ENCODE assay signal across 20 cellular contexts in genomic region chr7:155682484-155682883, GRCh38. TPM values are rescaled to one million over a fixed set of nuclear protein-coding genes. Genes with fewer than 3 reads are reported as not detected.
DNase-seq lines count a peak whose midpoint lies in the region; ATAC-seq and TF ChIP-seq lines count a peak whose summit lies in the region.
"Had no signal": no experiment of that assay in that cellular context is flagged by ENCODE, and none has a peak within 500 bp of the region (broad histone marks: within the 10 kb centered on the region; RNA-seq: fewer than 3 reads in every experiment).

No MANE protein-coding gene starts in this region.

- ATAC-seq in left colon (peak; percentile 40), GM21786 (IDR thresholded peaks at IDR 0.05; ENCODE audit: unreplicated experiment) (no peak)
- no peak for ATAC-seq in activated T-helper 17 cell treated with anti-CD3 and anti-CD28 coated beads, Interleukin-2, amount 50 U/mL, for 72 hours (replicated peaks)

- H3K36me3 ChIP-seq in WERI-Rb-1 (peaks cover 39% of the 10 kb centered on the region), breast epithelium (peaks cover 3% of the 10 kb centered on the region)

- peaks cover 69% of the 10 kb centered on the region for H3K36me3 Mint-ChIP-seq in nephron progenitor cell (ENCODE audit: low read depth)
- H3K36me3 Mint-ChIP-seq in activated T-helper 17 cell treated with anti-CD3 and anti-CD28 coated beads, Interleukin-2, amount 50 U/mL, for 72 hours (ENCODE audit: low read depth) = peaks cover 88% of the 10 kb centered on the region

- TF ChIP-seq CTCF in WERI-Rb-1 (IDR thresholded peaks at IDR 0.05; ENCODE audit: low read depth, low read length) (no peak), nephron progenitor cell (IDR thresholded peaks at IDR 0.05) (no peak), breast epithelium (IDR thresholded peaks at IDR 0.05) (no peak)

- H3K27ac Mint-ChIP-seq in nephron progenitor cell = peak overlapping the region; percentile 67
- no peak overlapping the region for H3K27ac Mint-ChIP-seq in activated T-helper 17 cell treated with anti-CD3 and anti-CD28 coated beads, Interleukin-2, amount 50 U/mL, for 72 hours

- no peaks in the 10 kb centered on the region for H3K4me1 ChIP-seq in breast epithelium

- H3K27ac ChIP-seq in WERI-Rb-1 = peak overlapping the region; percentile 84
- H3K27ac ChIP-seq in breast epithelium = no peak overlapping the region
- H3K27ac ChIP-seq: KMS-11, PC-9, RWPE1 had no signal

- peak; percentile 36 for DNase-seq in HuH-7 (ENCODE audit: low spot score)
- DNase-seq in WERI-Rb-1 = no peak
- no peak for DNase-seq in left colon
- no peak for DNase-seq in nephron progenitor cell
- DNase-seq in Kasumi-1 (lab: John Stamatoyannopoulos, UW) = no peak
- no peak for DNase-seq in breast epithelium (ENCODE audit: low spot score in 2 of 2)
- DNase-seq: C1 segment of cervical spinal cord; CD8-positive, alpha-beta memory T cell; DMS79; NCI-H1417 treated with DMSO at 0.1 percent for 48 hours; NCI-H187 treated with DMSO at 0.1 percent for 48 hours; NCI-H2227 treated with DMSO at 0.1 percent for 48 hours; NCI-H510A treated with DMSO at 0.1 percent for 48 hours; NCI-H774; PC-9; SIG-M5 had no signal

- no peak for TF ChIP-seq POLR2A in breast epithelium (IDR thresholded peaks at IDR 0.05)

- H3K9me3 ChIP-seq in WERI-Rb-1 (ENCODE audit: severe bottlenecking) (peaks cover 2% of the 10 kb centered on the region), breast epithelium (no peaks in the 10 kb centered on the region)

- no peaks in the 10 kb centered on the region for H3K27me3 ChIP-seq in WERI-Rb-1 (ENCODE audit: insufficient read depth, low read depth, severe bottlenecking)
- H3K27me3 ChIP-seq in breast epithelium = no peaks in the 10 kb centered on the region

- no peaks in the 10 kb centered on the region for H3K27me3 Mint-ChIP-seq in nephron progenitor cell (ENCODE audit: low read depth, poor library complexity)
- H3K27me3 Mint-ChIP-seq in activated T-helper 17 cell treated with anti-CD3 and anti-CD28 coated beads, Interleukin-2, amount 50 U/mL, for 72 hours = no peaks in the 10 kb centered on the region
- H3K27me3 Mint-ChIP-seq: CD8-positive, alpha-beta memory T cell had no signal

- peaks cover 29% of the 10 kb centered on the region for H3K9me3 Mint-ChIP-seq in nephron progenitor cell
- no peaks in the 10 kb centered on the region for H3K9me3 Mint-ChIP-seq in activated T-helper 17 cell treated with anti-CD3 and anti-CD28 coated beads, Interleukin-2, amount 50 U/mL, for 72 hours

- peaks cover 40% of the 10 kb centered on the region for H3K4me1 Mint-ChIP-seq in nephron progenitor cell
- peaks cover 34% of the 10 kb centered on the region for H3K4me1 Mint-ChIP-seq in activated T-helper 17 cell treated with anti-CD3 and anti-CD28 coated beads, Interleukin-2, amount 50 U/mL, for 72 hours

- intact Hi-C loops in left colon (cut with DNase I, micrococcal nuclease) (no loop called here), breast epithelium (cut with DNase I; ENCODE audit: low total_unique reads) (no loop called here)

- H3K4me3 ChIP-seq in WERI-Rb-1 (ENCODE audit: low read depth, low read length) (no peak overlapping the region), breast epithelium (no peak overlapping the region)
- H3K4me3 ChIP-seq: PC-9 had no signal

- no peak overlapping the region for H3K4me3 Mint-ChIP-seq in nephron progenitor cell
- H3K4me3 Mint-ChIP-seq in activated T-helper 17 cell treated with anti-CD3 and anti-CD28 coated beads, Interleukin-2, amount 50 U/mL, for 72 hours = no peak overlapping the region

RNA-seq across cellular contexts. Expression of gene RBM33, which starts 38.0 kb away (rescaled TPM):
- total RNA-seq in left colon (10 to 100 TPM; 59.1 to 61.1 TPM), breast epithelium (10 to 100 TPM; 34.9 to 58.8 (median 46.5) TPM)
- 100 to 1,000 TPM in 1 of 2 donors, 10 to 100 TPM in 1; 79.6 to 114 TPM for total RNA-seq in activated T-helper 17 cell treated with anti-CD3 and anti-CD28 coated beads, Interleukin-2, amount 50 U/mL, for 72 hours
